In the genomic region with DNA sequence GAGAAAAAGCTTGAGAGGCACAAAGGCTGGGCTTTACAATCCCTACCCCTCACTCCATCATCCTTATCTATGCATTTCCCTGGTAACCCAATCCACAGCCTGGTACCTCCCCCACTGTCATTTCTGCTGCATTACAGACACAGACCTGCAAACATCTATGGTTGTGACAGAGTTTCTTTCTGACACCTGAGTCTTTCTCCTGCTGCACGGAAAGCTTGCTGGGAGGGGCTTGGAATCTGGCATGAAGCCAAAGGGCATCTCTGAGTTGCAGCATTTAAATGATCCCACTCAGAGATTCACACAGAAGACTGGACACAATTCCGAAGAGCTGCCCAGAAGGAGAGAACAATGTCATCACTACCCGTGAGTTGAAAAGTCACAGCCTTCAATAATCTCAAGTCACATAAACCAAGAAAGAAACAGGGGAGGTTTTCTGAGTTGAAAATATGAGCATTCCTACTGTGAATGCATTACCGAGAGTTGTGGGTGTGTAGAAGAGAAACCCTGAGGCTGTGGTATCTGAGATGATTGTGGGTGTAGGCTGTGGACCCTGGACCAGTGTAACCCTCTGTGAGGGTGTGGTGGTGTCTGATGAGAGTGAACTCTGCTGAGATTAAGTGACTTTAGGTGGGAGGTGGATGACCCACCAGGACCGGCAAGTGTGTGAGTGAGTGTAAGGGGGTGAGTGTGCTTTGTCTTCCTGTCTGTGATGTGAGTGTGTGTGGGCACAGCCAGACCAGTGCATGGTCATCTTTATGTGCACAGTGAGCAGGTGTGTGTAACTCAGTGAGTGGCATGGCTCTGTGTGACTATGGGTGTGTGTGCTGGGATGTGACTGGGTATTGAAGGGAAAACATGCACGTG, we compare ENCODE assay signal across 16 cellular contexts. TPM values are rescaled to one million over a fixed set of nuclear protein-coding genes. Genes with fewer than 3 reads are reported as not detected.
A peak's percentile ranks its signal among the peaks of the same experiment; 100 is the strongest.
DNase-seq lines count a peak whose midpoint lies in the region; ATAC-seq, FAIRE-seq and TF ChIP-seq lines count a peak whose summit lies in the region.
"Had no signal": no experiment of that assay in that cellular context is flagged by ENCODE, and none has a peak within 500 bp of the region (broad histone marks: within the 10 kb centered on the region; RNA-seq: fewer than 3 reads in every experiment).

TSS of gene LGALS14 (plus strand) at position 301 of the 864 bp plus-strand sequence. CDS start at position 349, 48 bp downstream.

- H3K4me3 Mint-ChIP-seq in central memory CD8-positive, alpha-beta T cell = no peak within 1 kb of the TSS
- H3K4me3 Mint-ChIP-seq: H9 had no signal

- BruUV-seq in OCI-LY7 (replicated peaks; lab: Mats Ljungman, UMichigan) = no TSS peak

- no peaks in the 10 kb centered on the region for H3K9me2 ChIP-seq in OCI-LY7 (ENCODE audit: insufficient read depth, low read length)

- H3K27ac Mint-ChIP-seq in central memory CD8-positive, alpha-beta T cell (ENCODE audit: low read depth) = peak within 1 kb of the TSS; percentile 14
- H3K27ac Mint-ChIP-seq: H9 had no signal

- no peak for ATAC-seq in central memory CD8-positive, alpha-beta T cell (replicated peaks; ENCODE audit: extremely low read depth, poor library complexity, severe bottlenecking)
- ATAC-seq in HG03097 (IDR thresholded peaks at IDR 0.05; ENCODE audit: low FRiP score, unreplicated experiment) = no peak
- ATAC-seq: PC-3 had no signal

- peak; percentile 79 for FAIRE-seq in GM19239 (lab: Jason Lieb, UNC)

- H3K79me2 ChIP-seq in OCI-LY7 (ENCODE audit: insufficient read depth, low read depth, low read length) = no peaks in the 10 kb centered on the region

- H3K27me3 ChIP-seq in esophagus squamous epithelium (peaks cover 0 to 19% (median 0%) of the 10 kb centered on the region in 4 donors), spleen (replicated peaks in 1 of 7) (peaks cover 0 to 35% (median 3%) of the 10 kb centered on the region in 7 donors)

- H3K27ac ChIP-seq in OCI-LY7 (ENCODE audit: low read depth, low read length, poor library complexity, severe bottlenecking) = no peak within 1 kb of the TSS
- H3K27ac ChIP-seq in esophagus squamous epithelium = no peak within 1 kb of the TSS
- no peak within 1 kb of the TSS for H3K27ac ChIP-seq in spleen

- H3K9me3 Mint-ChIP-seq in central memory CD8-positive, alpha-beta T cell = no peaks in the 10 kb centered on the region
- H3K9me3 Mint-ChIP-seq: H9 had no signal

- POLR2A ChIA-PET in OCI-LY7 (lab: Charles Lee) = no interaction called here

- peak within 1 kb of the TSS; percentile 13 for H3K4me3 ChIP-seq in GM12864 (ENCODE audit: low read depth, low read length)
- no peak within 1 kb of the TSS for H3K4me3 ChIP-seq in OCI-LY7 (ENCODE audit: low read depth, low read length, poor library complexity, severe bottlenecking)
- no peak within 1 kb of the TSS for H3K4me3 ChIP-seq in esophagus squamous epithelium
- no peak within 1 kb of the TSS for H3K4me3 ChIP-seq in spleen

- no peaks in the 10 kb centered on the region for H3K4me1 Mint-ChIP-seq in central memory CD8-positive, alpha-beta T cell

- TF ChIP-seq CTCF in GM12864 (IDR thresholded peaks at IDR 0.05; ENCODE audit: low read depth, low read length, missing control alignments) (no peak), OCI-LY7 (conservative IDR thresholded peaks at IDR 0.05; ENCODE audit: low read length) (no peak), esophagus squamous epithelium (IDR thresholded peaks at IDR 0.05) (no peak), spleen (IDR thresholded peaks at IDR 0.05 in 8 of 11, conservative IDR thresholded peaks at IDR 0.05 in 3 of 11) (no peak)

- no peaks in the 10 kb centered on the region for H3K36me3 ChIP-seq in OCI-LY7 (ENCODE audit: insufficient read depth, low read length)
- H3K36me3 ChIP-seq in esophagus squamous epithelium = no peaks in the 10 kb centered on the region
- H3K36me3 ChIP-seq in spleen = no peaks in the 10 kb centered on the region

- H3K9me3 ChIP-seq in OCI-LY7 (ENCODE audit: low read length) (no peaks in the 10 kb centered on the region), esophagus squamous epithelium (no peaks in the 10 kb centered on the region), spleen (no peaks in the 10 kb centered on the region)

- WGBS in esophagus squamous epithelium, 2 donors = 46 to 52% methylated on average over 5 to 6 of the region's 6 CpGs
- 51 to 62% (median 61%) methylated on average over 6 of the region's 6 CpGs for WGBS in spleen, 5 donors

- H3K4me1 ChIP-seq in OCI-LY7 (ENCODE audit: insufficient read depth, low read length, poor library complexity, severe bottlenecking) (peaks cover 45% of the 10 kb centered on the region), esophagus squamous epithelium (no peaks in the 10 kb centered on the region), spleen (peaks cover 0 to 4% (median 0%) of the 10 kb centered on the region in 6 donors)

- H4K20me1 ChIP-seq in OCI-LY7 (ENCODE audit: insufficient read depth, low read length) = no peaks in the 10 kb centered on the region

- H3K4me2 ChIP-seq in OCI-LY7 (ENCODE audit: low read length) = no peak within 1 kb of the TSS

- CTCF ChIA-PET in OCI-LY7 (lab: Charles Lee; ENCODE audit: unreplicated experiment) = no interaction called here

- DNase-seq in GM12864 (ENCODE audit: low read depth) (peak; percentile 74), GM19239 (ENCODE audit: insufficient read length, low spot score) (no peak), OCI-LY7 (ENCODE audit: low spot score) (peak; percentile 3), esophagus squamous epithelium (lab: John Stamatoyannopoulos, UW) (no peak), spleen (no peak)
- no peak for DNase-seq in central memory CD8-positive, alpha-beta T cell (ENCODE audit: low spot score in 2 of 2)
- DNase-seq: effector memory CD4-positive, alpha-beta T cell; H9; NCI-H1436 treated with DMSO at 0.1 percent for 48 hours; PC-3 had no signal

- peaks cover 23% of the 10 kb centered on the region for H3K27me3 Mint-ChIP-seq in central memory CD8-positive, alpha-beta T cell

- no peak within 1 kb of the TSS for H2AFZ ChIP-seq in OCI-LY7 (ENCODE audit: low read length)

- intact Hi-C loops in OCI-LY7 (cut with micrococcal nuclease; ENCODE audit: unreplicated experiment) = no loop called here
- intact Hi-C loops in esophagus squamous epithelium (cut with DNase I) = no loop called here
- intact Hi-C loops in spleen (cut with DNase I; ENCODE audit: low total_unique reads) = no loop called here

- peaks cover 3% of the 10 kb centered on the region for H3K36me3 Mint-ChIP-seq in central memory CD8-positive, alpha-beta T cell (ENCODE audit: insufficient read depth)

- TF ChIP-seq POLR2A in esophagus squamous epithelium (IDR thresholded peaks at IDR 0.05) = no peak
- TF ChIP-seq POLR2A in spleen (IDR thresholded peaks at IDR 0.05) = no peak

RNA-seq across cellular contexts. Expression of gene LGALS14, which starts in this region (rescaled TPM):
- total RNA-seq in OCI-LY7 (2014; rRNA removed; shearing (Covaris generic)) = not detected in 2 replicates
- not detected in 2 replicates for total RNA-seq in OCI-LY7 (2022)
- not detected for total RNA-seq in esophagus squamous epithelium
- not detected for total RNA-seq in spleen
- polyA plus RNA-seq in spleen = not detected
- total RNA-seq: H9; HT1080; kidney epithelial cell; myocyte; PC-3; renal cortical epithelial cell; T-helper 2 cell treated with Interferon-gamma antibody and Interleukin-4, amounts not matched to agents 100 ng/mL and 5 ng/mL, for 36 hours had no signal

Comparison
In these comparisons a context has a peak if more than half of its experiments do, and no peak if none do; other contexts are left out.
1. Peak in DNase-seq in OCI-LY7; RNA of the gene not detected or under 1 TPM.